Comparison of ENCODE assay signal across 8 cellular contexts in genomic region chr4:128060620-128061565, GRCh38. TPM values are rescaled to one million over a fixed set of nuclear protein-coding genes. Genes with fewer than 3 reads are reported as not detected.
DNase-seq lines count a peak whose midpoint lies in the region; ATAC-seq and TF ChIP-seq lines count a peak whose summit lies in the region.

Gene LARP1B, plus strand, starts transcription at chr4:128061312. Its CDS starts 13,640 bp downstream, at chr4:128074952.

- DNase-seq in DMS114 treated with DMSO at 0.1 percent for 48 hours (lab: John Stamatoyannopoulos, UW; ENCODE audit: unreplicated experiment) (peak; percentile 76), HuH-7.5 (ENCODE audit: low spot score) (peak; percentile 82), OCI-M1 (lab: John Stamatoyannopoulos, UW) (peak; percentile 97), activated T-cell treated with anti-CD3 and anti-CD28 coated beads for 24 hours (ENCODE audit: low read depth) (peak; percentile 91), epithelial cell of esophagus (ENCODE audit: low read depth) (peak; percentile 97), mucosa of gallbladder (ENCODE audit: low spot score) (peak; percentile 96)
- DNase-seq in stimulated activated CD8-positive, alpha-beta memory T cell treated with anti-CD3 and anti-CD28 coated beads, Interleukin-4, amount 100 ng/mL, for 24 hours (ENCODE audit: low read depth), result peak; percentile 92

- TF ChIP-seq CTCF in epithelial cell of esophagus (IDR thresholded peaks at IDR 0.05; ENCODE audit: insufficient read depth, low read depth, low read length, missing control alignments), result no peak

- ATAC-seq in GM21528 (IDR thresholded peaks at IDR 0.05; ENCODE audit: low FRiP score, unreplicated experiment), result peak; percentile 93

- peak within 1 kb of the TSS; percentile 81 for H3K4me3 ChIP-seq in epithelial cell of esophagus (ENCODE audit: low read length)

RNA-seq across cellular contexts. Expression of gene LARP1B, which starts in this region (rescaled TPM):
- total RNA-seq in mucosa of gallbladder, result 23.0 TPM

Comparison
In these comparisons a context has a peak if more than half of its experiments do, and no peak if none do; other contexts are left out.
1. Peak in every context shown above with its lines: DNase-seq, ATAC-seq and H3K4me3 ChIP-seq.